Comparison of ENCODE assay signal across 1 cellular context in genomic region chr3:37899711-37900306, GRCh38.
TF ChIP-seq lines count a peak whose summit lies in the region.

No MANE protein-coding gene starts in this region.

TF ChIP-seq in K562, 482 proteins besides CTCF, POLR2A, EP300 and RAD21 (continued from another document and continues in another):
- TF ChIP-seq ZC3H11A (IDR thresholded peaks at IDR 0.05; ENCODE audit: low read depth, low read length) = no peak
- TF ChIP-seq PBX2 (CRISPR knock-in tag; IDR thresholded peaks at IDR 0.05; ENCODE audit: low read depth) = no peak
- peak; percentile 81 for TF ChIP-seq PBX2 (tag; conservative IDR thresholded peaks at IDR 0.05; ENCODE audit: low read depth)
- TF ChIP-seq SIN3A (IDR thresholded peaks at IDR 0.05; ENCODE audit: borderline replicate concordance in 2 of 2, control insufficient read depth in 1 of 2, low read depth in 2 of 2, low read length in 2 of 2) = no peak
- no peak for TF ChIP-seq HNRNPK (IDR thresholded peaks at IDR 0.05; ENCODE audit: low read depth, low read length, poor library complexity, severe bottlenecking)
- no peak for TF ChIP-seq HIVEP1 (CRISPR knock-in tag; IDR thresholded peaks at IDR 0.05)
- TF ChIP-seq XRCC4 (IDR thresholded peaks at IDR 0.05; ENCODE audit: extremely low read depth, insufficient read depth, insufficient read length) = no peak
- peak; percentile 73 for TF ChIP-seq TAL1 (IDR thresholded peaks at IDR 0.05)
- TF ChIP-seq DACH1 (IDR thresholded peaks at IDR 0.05; ENCODE audit: partially characterized antibody) = no peak
- peak in 1 of 2 experiments; percentile 46; a peak in 1 of 4 replicates for TF ChIP-seq TRIM24 (IDR thresholded peaks at IDR 0.05)
- peak; percentile 54 for TF ChIP-seq GATA2 (CRISPR knock-in tag; IDR thresholded peaks at IDR 0.05)
- TF ChIP-seq THRA (IDR thresholded peaks at IDR 0.05) = no peak
- TF ChIP-seq RHOXF2B (CRISPR knock-in tag; conservative IDR thresholded peaks at IDR 0.05) = no peak
- TF ChIP-seq NRF1 (conservative IDR thresholded peaks at IDR 0.05 in 1 of 2, IDR thresholded peaks at IDR 0.05 in 1 of 2) = no peak
- TF ChIP-seq, protein P1, sequence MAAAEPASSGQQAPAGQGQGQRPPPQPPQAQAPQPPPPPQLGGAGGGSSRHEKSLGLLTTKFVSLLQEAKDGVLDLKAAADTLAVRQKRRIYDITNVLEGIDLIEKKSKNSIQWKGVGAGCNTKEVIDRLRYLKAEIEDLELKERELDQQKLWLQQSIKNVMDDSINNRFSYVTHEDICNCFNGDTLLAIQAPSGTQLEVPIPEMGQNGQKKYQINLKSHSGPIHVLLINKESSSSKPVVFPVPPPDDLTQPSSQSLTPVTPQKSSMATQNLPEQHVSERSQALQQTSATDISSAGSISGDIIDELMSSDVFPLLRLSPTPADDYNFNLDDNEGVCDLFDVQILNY (CRISPR knock-in tag; IDR thresholded peaks at IDR 0.05) = no peak
- no peak for TF ChIP-seq HDAC3 (IDR thresholded peaks at IDR 0.05; ENCODE audit: borderline replicate concordance, partially characterized antibody)
- TF ChIP-seq, protein P2, sequence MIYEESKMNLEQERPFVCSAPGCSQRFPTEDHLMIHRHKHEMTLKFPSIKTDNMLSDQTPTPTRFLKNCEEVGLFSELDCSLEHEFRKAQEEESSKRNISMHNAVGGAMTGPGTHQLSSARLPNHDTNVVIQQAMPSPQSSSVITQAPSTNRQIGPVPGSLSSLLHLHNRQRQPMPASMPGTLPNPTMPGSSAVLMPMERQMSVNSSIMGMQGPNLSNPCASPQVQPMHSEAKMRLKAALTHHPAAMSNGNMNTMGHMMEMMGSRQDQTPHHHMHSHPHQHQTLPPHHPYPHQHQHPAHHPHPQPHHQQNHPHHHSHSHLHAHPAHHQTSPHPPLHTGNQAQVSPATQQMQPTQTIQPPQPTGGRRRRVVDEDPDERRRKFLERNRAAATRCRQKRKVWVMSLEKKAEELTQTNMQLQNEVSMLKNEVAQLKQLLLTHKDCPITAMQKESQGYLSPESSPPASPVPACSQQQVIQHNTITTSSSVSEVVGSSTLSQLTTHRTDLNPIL (CRISPR knock-in tag; IDR thresholded peaks at IDR 0.05) = no peak
- TF ChIP-seq, protein P3, sequence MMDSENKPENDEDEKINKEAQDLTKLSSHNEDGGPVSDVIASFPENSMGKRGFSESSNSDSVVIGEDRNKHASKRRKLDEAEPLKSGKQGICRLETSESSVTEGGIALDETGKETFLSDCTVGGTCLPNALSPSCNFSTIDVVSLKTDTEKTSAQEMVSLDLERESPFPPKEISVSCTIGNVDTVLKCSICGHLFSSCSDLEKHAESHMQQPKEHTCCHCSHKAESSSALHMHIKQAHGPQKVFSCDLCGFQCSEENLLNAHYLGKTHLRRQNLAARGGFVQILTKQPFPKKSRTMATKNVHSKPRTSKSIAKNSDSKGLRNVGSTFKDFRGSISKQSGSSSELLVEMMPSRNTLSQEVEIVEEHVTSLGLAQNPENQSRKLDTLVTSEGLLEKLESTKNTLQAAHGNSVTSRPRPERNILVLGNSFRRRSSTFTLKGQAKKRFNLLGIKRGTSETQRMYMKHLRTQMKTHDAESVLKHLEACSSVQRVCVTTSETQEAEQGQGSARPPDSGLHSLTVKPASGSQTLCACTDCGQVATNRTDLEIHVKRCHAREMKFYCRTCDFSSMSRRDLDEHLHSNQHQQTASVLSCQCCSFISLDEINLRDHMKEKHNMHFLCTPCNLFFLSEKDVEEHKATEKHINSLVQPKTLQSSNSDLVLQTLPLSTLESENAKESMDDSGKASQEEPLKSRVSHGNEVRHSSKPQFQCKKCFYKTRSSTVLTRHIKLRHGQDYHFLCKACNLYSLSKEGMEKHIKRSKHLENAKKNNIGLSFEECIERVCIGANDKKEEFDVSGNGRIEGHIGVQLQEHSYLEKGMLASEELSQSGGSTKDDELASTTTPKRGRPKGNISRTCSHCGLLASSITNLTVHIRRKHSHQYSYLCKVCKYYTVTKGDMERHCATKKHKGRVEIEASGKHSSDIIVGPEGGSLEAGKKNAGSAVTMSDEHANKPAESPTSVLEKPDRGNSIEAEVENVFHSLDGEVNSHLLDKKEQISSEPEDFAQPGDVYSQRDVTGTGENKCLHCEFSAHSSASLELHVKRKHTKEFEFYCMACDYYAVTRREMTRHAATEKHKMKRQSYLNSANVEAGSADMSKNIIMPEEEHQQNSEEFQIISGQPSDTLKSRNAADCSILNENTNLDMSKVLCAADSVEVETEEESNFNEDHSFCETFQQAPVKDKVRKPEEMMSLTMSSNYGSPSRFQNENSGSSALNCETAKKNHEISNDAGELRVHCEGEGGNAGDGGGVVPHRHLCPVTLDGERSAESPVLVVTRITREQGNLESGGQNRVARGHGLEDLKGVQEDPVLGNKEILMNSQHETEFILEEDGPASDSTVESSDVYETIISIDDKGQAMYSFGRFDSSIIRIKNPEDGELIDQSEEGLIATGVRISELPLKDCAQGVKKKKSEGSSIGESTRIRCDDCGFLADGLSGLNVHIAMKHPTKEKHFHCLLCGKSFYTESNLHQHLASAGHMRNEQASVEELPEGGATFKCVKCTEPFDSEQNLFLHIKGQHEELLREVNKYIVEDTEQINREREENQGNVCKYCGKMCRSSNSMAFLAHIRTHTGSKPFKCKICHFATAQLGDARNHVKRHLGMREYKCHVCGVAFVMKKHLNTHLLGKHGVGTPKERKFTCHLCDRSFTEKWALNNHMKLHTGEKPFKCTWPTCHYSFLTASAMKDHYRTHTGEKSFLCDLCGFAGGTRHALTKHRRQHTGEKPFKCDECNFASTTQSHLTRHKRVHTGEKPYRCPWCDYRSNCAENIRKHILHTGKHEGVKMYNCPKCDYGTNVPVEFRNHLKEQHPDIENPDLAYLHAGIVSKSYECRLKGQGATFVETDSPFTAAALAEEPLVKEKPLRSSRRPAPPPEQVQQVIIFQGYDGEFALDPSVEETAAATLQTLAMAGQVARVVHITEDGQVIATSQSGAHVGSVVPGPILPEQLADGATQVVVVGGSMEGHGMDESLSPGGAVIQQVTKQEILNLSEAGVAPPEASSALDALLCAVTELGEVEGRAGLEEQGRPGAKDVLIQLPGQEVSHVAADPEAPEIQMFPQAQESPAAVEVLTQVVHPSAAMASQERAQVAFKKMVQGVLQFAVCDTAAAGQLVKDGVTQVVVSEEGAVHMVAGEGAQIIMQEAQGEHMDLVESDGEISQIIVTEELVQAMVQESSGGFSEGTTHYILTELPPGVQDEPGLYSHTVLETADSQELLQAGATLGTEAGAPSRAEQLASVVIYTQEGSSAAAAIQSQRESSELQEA (IDR thresholded peaks at IDR 0.05; ENCODE audit: low read depth) = no peak
- no peak; the same call in 1 of the 2 replicates for TF ChIP-seq DMBX1 (CRISPR knock-in tag; IDR thresholded peaks at IDR 0.05; ENCODE audit: borderline replicate concordance)
- no peak for TF ChIP-seq POLR2G (IDR thresholded peaks at IDR 0.05; ENCODE audit: low read depth, low read length)
- no peak for TF ChIP-seq CHD1 (IDR thresholded peaks at IDR 0.05; ENCODE audit: low read length)
- peak; percentile 77 for TF ChIP-seq BCOR (IDR thresholded peaks at IDR 0.05)
- TF ChIP-seq, protein P4, sequence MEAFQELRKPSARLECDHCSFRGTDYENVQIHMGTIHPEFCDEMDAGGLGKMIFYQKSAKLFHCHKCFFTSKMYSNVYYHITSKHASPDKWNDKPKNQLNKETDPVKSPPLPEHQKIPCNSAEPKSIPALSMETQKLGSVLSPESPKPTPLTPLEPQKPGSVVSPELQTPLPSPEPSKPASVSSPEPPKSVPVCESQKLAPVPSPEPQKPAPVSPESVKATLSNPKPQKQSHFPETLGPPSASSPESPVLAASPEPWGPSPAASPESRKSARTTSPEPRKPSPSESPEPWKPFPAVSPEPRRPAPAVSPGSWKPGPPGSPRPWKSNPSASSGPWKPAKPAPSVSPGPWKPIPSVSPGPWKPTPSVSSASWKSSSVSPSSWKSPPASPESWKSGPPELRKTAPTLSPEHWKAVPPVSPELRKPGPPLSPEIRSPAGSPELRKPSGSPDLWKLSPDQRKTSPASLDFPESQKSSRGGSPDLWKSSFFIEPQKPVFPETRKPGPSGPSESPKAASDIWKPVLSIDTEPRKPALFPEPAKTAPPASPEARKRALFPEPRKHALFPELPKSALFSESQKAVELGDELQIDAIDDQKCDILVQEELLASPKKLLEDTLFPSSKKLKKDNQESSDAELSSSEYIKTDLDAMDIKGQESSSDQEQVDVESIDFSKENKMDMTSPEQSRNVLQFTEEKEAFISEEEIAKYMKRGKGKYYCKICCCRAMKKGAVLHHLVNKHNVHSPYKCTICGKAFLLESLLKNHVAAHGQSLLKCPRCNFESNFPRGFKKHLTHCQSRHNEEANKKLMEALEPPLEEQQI (IDR thresholded peaks at IDR 0.05) = no peak
- TF ChIP-seq ZNF347 (CRISPR knock-in tag; IDR thresholded peaks at IDR 0.05; ENCODE audit: low read depth) = no peak
- TF ChIP-seq ZBTB49 (CRISPR knock-in tag; IDR thresholded peaks at IDR 0.05; ENCODE audit: borderline replicate concordance) = no peak
